18 cellular contexts compared by ENCODE assay signal in the genomic region with DNA sequence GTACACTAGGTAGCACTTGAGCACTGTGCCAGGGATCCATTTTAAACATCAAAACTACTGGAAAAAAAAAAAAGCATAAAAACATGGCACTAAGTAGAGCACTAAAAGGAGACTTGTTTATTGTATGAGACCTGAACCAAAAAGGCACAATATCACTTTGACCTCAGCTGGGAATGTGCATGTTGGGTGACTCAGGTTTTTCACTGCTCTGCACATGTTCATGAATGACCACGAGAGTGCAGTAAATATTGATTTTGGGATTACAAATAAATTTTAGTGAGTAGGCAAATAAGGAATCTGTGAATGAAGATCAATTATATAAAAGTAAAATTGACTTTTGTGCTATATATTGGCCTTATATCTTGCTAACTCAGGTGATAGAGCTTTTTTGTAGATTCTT. TPM values are rescaled to one million over a fixed set of nuclear protein-coding genes. Genes with fewer than 3 reads are reported as not detected.
DNase-seq lines count a peak whose midpoint lies in the region; ATAC-seq and TF ChIP-seq lines count a peak whose summit lies in the region.
"Had no signal": no experiment of that assay in that cellular context is flagged by ENCODE, and none has a peak within 500 bp of the region (broad histone marks: within the 10 kb centered on the region; RNA-seq: fewer than 3 reads in every experiment).

No MANE protein-coding gene starts in this region.

- no peak for ATAC-seq in T-helper 17 cell
- peak; percentile 72 for ATAC-seq in left colon
- no peak for ATAC-seq in activated CD8-positive, alpha-beta memory T cell treated with anti-CD3 and anti-CD28 coated beads, Interleukin-2, amount 10 ng/mL, durations not matched to agents 7 days and 5 days
- ATAC-seq: activated CD8-positive, alpha-beta T cell treated with anti-CD3 and anti-CD28 coated beads for 36 hours; naive thymus-derived CD8-positive, alpha-beta T cell; stimulated activated memory B cell treated with anti-CD40 and anti-IgM and Interleukin-4, amounts not matched to agents 10 μg/mL and 1 μg/mL and 100 μg/mL, for 72 hours had no signal

- no peaks in the 10 kb centered on the region for H3K27me3 Mint-ChIP-seq in T-helper 17 cell
- no peaks in the 10 kb centered on the region for H3K27me3 Mint-ChIP-seq in activated CD8-positive, alpha-beta memory T cell treated with anti-CD3 and anti-CD28 coated beads, Interleukin-2, amount 10 ng/mL, durations not matched to agents 7 days and 5 days
- H3K27me3 Mint-ChIP-seq: activated CD8-positive, alpha-beta T cell treated with anti-CD3 and anti-CD28 coated beads for 36 hours; naive thymus-derived CD8-positive, alpha-beta T cell; stimulated activated memory B cell treated with anti-CD40 and anti-IgM and Interleukin-4, amounts not matched to agents 10 μg/mL and 1 μg/mL and 100 μg/mL, for 72 hours had no signal

- H3K27ac Mint-ChIP-seq in T-helper 17 cell: peak overlapping the region; percentile 16
- no peak overlapping the region for H3K27ac Mint-ChIP-seq in activated CD8-positive, alpha-beta memory T cell treated with anti-CD3 and anti-CD28 coated beads, Interleukin-2, amount 10 ng/mL, durations not matched to agents 7 days and 5 days
- H3K27ac Mint-ChIP-seq: activated CD8-positive, alpha-beta T cell treated with anti-CD3 and anti-CD28 coated beads for 36 hours; naive thymus-derived CD8-positive, alpha-beta T cell; stimulated activated memory B cell treated with anti-CD40 and anti-IgM and Interleukin-4, amounts not matched to agents 10 μg/mL and 1 μg/mL and 100 μg/mL, for 72 hours had no signal

- H3K9me3 ChIP-seq in T-helper 17 cell (ENCODE audit: control insufficient read depth, low read length, poor library complexity, severe bottlenecking): no peaks in the 10 kb centered on the region
- H3K9me3 ChIP-seq: breast epithelium, right atrium auricular region, SJCRH30 had no signal

- DNase-seq in HS-5 (ENCODE audit: low read depth): peak; percentile 36
- no peak for DNase-seq in T-helper 17 cell
- DNase-seq in left colon: no peak
- no peak for DNase-seq in posterior cingulate gyrus
- DNase-seq in C1 segment of cervical spinal cord (lab: John Stamatoyannopoulos, UW): no peak
- no peak for DNase-seq in pons (ENCODE audit: low spot score)
- DNase-seq in activated CD8-positive, alpha-beta memory T cell treated with anti-CD3 and anti-CD28 coated beads, Interleukin-2, amount 10 ng/mL, durations not matched to agents 7 days and 5 days: no peak
- DNase-seq: activated CD8-positive, alpha-beta T cell treated with anti-CD3 and anti-CD28 coated beads for 36 hours; head of caudate nucleus; naive thymus-derived CD8-positive, alpha-beta T cell; NCI-H187; NK-92 treated with Interleukin-12 subunit alpha and Interleukin-12 subunit beta, amount 100 ng/mL, for 24 hours; SJCRH30; stimulated activated CD4-positive, alpha-beta T cell treated with anti-CD3 and anti-CD28 coated beads, Interleukin-4, amount 100 ng/mL, for 24 hours had no signal

- intact Hi-C loops in left colon (cut with DNase I, micrococcal nuclease) (no loop called here), posterior cingulate gyrus (cut with DNase I) (no loop called here)

- CTCF ChIA-PET in activated CD8-positive, alpha-beta memory T cell treated with anti-CD3 and anti-CD28 coated beads, Interleukin-2, amount 10 ng/mL, durations not matched to agents 7 days and 5 days (lab: Charles Lee): no interaction called here

- H3K36me3 Mint-ChIP-seq in T-helper 17 cell (ENCODE audit: low read depth): no peaks in the 10 kb centered on the region
- peaks cover 47% of the 10 kb centered on the region for H3K36me3 Mint-ChIP-seq in activated CD8-positive, alpha-beta memory T cell treated with anti-CD3 and anti-CD28 coated beads, Interleukin-2, amount 10 ng/mL, durations not matched to agents 7 days and 5 days

- no peak overlapping the region for H3K27ac ChIP-seq in C4-2B
- H3K27ac ChIP-seq: breast epithelium, right atrium auricular region, SJCRH30 had no signal

- no peak overlapping the region for H3K4me3 Mint-ChIP-seq in T-helper 17 cell
- no peak overlapping the region for H3K4me3 Mint-ChIP-seq in activated CD8-positive, alpha-beta memory T cell treated with anti-CD3 and anti-CD28 coated beads, Interleukin-2, amount 10 ng/mL, durations not matched to agents 7 days and 5 days
- H3K4me3 Mint-ChIP-seq: activated CD8-positive, alpha-beta T cell treated with anti-CD3 and anti-CD28 coated beads for 36 hours; stimulated activated memory B cell treated with anti-CD40 and anti-IgM and Interleukin-4, amounts not matched to agents 10 μg/mL and 1 μg/mL and 100 μg/mL, for 72 hours had no signal

- TF ChIP-seq CTCF in C4-2B (conservative IDR thresholded peaks at IDR 0.05): peak; percentile 45

- peaks cover 2% of the 10 kb centered on the region for H3K4me1 Mint-ChIP-seq in T-helper 17 cell
- H3K4me1 Mint-ChIP-seq in activated CD8-positive, alpha-beta memory T cell treated with anti-CD3 and anti-CD28 coated beads, Interleukin-2, amount 10 ng/mL, durations not matched to agents 7 days and 5 days: peaks cover 10% of the 10 kb centered on the region

- H3K9me3 Mint-ChIP-seq in activated CD8-positive, alpha-beta memory T cell treated with anti-CD3 and anti-CD28 coated beads, Interleukin-2, amount 10 ng/mL, durations not matched to agents 7 days and 5 days (ENCODE audit: low read depth): no peaks in the 10 kb centered on the region
- H3K9me3 Mint-ChIP-seq: activated CD8-positive, alpha-beta T cell treated with anti-CD3 and anti-CD28 coated beads for 36 hours; naive thymus-derived CD8-positive, alpha-beta T cell; stimulated activated memory B cell treated with anti-CD40 and anti-IgM and Interleukin-4, amounts not matched to agents 10 μg/mL and 1 μg/mL and 100 μg/mL, for 72 hours had no signal

RNA-seq across cellular contexts. Expression of a gene that starts 11.8 kb away (rescaled TPM):
- 1 to 10 TPM in 1 of 2 donors, under 1 TPM in 1; 0.89 to 2.7 TPM for total RNA-seq in T-helper 17 cell
- total RNA-seq in left colon: 10 to 100 TPM in 1 of 2 donors, 1 to 10 TPM in 1; 9.4 to 13.1 TPM
- total RNA-seq in activated CD8-positive, alpha-beta memory T cell treated with anti-CD3 and anti-CD28 coated beads, Interleukin-2, amount 10 ng/mL, durations not matched to agents 7 days and 5 days: 10 to 100 TPM; 24.9 to 25.5 TPM

RNA-seq across cellular contexts. Expression of a gene that starts 12.4 kb away (rescaled TPM):
- total RNA-seq in T-helper 17 cell: 100 to 1,000 TPM; 612 to 613 TPM
- total RNA-seq in left colon: 100 to 1,000 TPM; 376 to 418 TPM
- total RNA-seq in activated CD8-positive, alpha-beta memory T cell treated with anti-CD3 and anti-CD28 coated beads, Interleukin-2, amount 10 ng/mL, durations not matched to agents 7 days and 5 days: 100 to 1,000 TPM; 550 to 781 TPM
